In genomic region chr2:199455186-199455532, GRCh38 we compare ENCODE assay signal across 1 cellular context.
TF ChIP-seq lines count a peak whose summit lies in the region.

No MANE protein-coding gene starts in this region.

TF ChIP-seq in H1, 55 proteins besides CTCF, POLR2A, EP300 and RAD21:
- TF ChIP-seq PHF8 (conservative IDR thresholded peaks at IDR 0.05; ENCODE audit: low read depth, low read length): no peak
- no peak for TF ChIP-seq SP2 (IDR thresholded peaks at IDR 0.05; ENCODE audit: low read length)
- no peak for TF ChIP-seq CHD7 (IDR thresholded peaks at IDR 0.05; ENCODE audit: insufficient replicate concordance, low read length)
- TF ChIP-seq ATF2 (IDR thresholded peaks at IDR 0.05; ENCODE audit: low read length): no peak
- TF ChIP-seq TCF12 (IDR thresholded peaks at IDR 0.05; ENCODE audit: low read depth, low read length): no peak
- TF ChIP-seq ASH2L (IDR thresholded peaks at IDR 0.05; ENCODE audit: low read length): no peak
- no peak for TF ChIP-seq RBBP5 (IDR thresholded peaks at IDR 0.05; ENCODE audit: borderline replicate concordance, low read depth, low read length)
- TF ChIP-seq POLR2AphosphoS5 (IDR thresholded peaks at IDR 0.05; ENCODE audit: low read depth, low read length): no peak
- TF ChIP-seq HDAC6 (IDR thresholded peaks at IDR 0.05; ENCODE audit: low read depth, low read length): no peak
- no peak for TF ChIP-seq TEAD4 (IDR thresholded peaks at IDR 0.05; ENCODE audit: low read depth, low read length)
- no peak for TF ChIP-seq GABPA (IDR thresholded peaks at IDR 0.05; ENCODE audit: borderline replicate concordance, insufficient read depth, low read length)
- TF ChIP-seq EGR1 (IDR thresholded peaks at IDR 0.05; ENCODE audit: borderline replicate concordance, low read depth, low read length): no peak
- TF ChIP-seq CTBP2 (IDR thresholded peaks at IDR 0.05; ENCODE audit: borderline replicate concordance, insufficient read depth, insufficient read length, low read length): no peak
- TF ChIP-seq FOSL1 (IDR thresholded peaks at IDR 0.05; ENCODE audit: insufficient read depth, low read depth, low read length): no peak
- no peak for TF ChIP-seq CREB1 (IDR thresholded peaks at IDR 0.05)
